In genomic region chr20:1185781-1186334, GRCh38 we compare ENCODE assay signal across 8 cellular contexts. TPM values are rescaled to one million over a fixed set of nuclear protein-coding genes. Genes with fewer than 3 reads are reported as not detected.
DNase-seq lines count a peak whose midpoint lies in the region; ATAC-seq and TF ChIP-seq lines count a peak whose summit lies in the region.

No MANE protein-coding gene starts in this region.

- H3K4me3 ChIP-seq in upper lobe of left lung (peak overlapping the region; percentile 50 to 69 (median 56)), lower leg skin (ENCODE audit: low read depth, poor library complexity, severe bottlenecking) (no peak overlapping the region)

- peak; percentile 33 to 42 for ATAC-seq in activated CD4-positive, CD25-positive, alpha-beta regulatory T cell treated with anti-CD3 and anti-CD28 coated beads, Interleukin-2, amount 50 U/mL, for 24 hours
- peak; percentile 82 for ATAC-seq in activated CD4-positive, alpha-beta T cell treated with anti-CD3 and anti-CD28 coated beads for 36 hours
- peak; percentile 75 for ATAC-seq in naive thymus-derived CD8-positive, alpha-beta T cell
- peak; percentile 27 to 58 for ATAC-seq in upper lobe of left lung (ENCODE audit: low FRiP score in 2 of 2)

- no peak for TF ChIP-seq EP300 in upper lobe of left lung (IDR thresholded peaks at IDR 0.05)

- peaks cover 6% of the 10 kb centered on the region for H3K4me1 Mint-ChIP-seq in activated CD4-positive, alpha-beta T cell treated with anti-CD3 and anti-CD28 coated beads for 36 hours
- H3K4me1 Mint-ChIP-seq in naive thymus-derived CD8-positive, alpha-beta T cell, result peaks cover 9 to 14% (median 13%) of the 10 kb centered on the region in 4 donors

- H3K27ac ChIP-seq in upper lobe of left lung, result peak overlapping the region; percentile 48 to 81 (median 70)

- peaks cover 0 to 6% (median 0%) of the 10 kb centered on the region in 4 donors for H3K36me3 ChIP-seq in upper lobe of left lung

- H3K4me1 ChIP-seq in upper lobe of left lung, result peaks cover 13 to 24% (median 20%) of the 10 kb centered on the region in 4 donors

- H3K4me3 Mint-ChIP-seq in activated CD4-positive, alpha-beta T cell treated with anti-CD3 and anti-CD28 coated beads for 36 hours, result peak overlapping the region; percentile 32
- peak overlapping the region in 9 of 10 donors; percentile 62 to 80 (median 74) for H3K4me3 Mint-ChIP-seq in naive thymus-derived CD8-positive, alpha-beta T cell

- POLR2A ChIA-PET in activated CD4-positive, alpha-beta T cell treated with anti-CD3 and anti-CD28 coated beads for 36 hours (lab: Charles Lee), result no interaction called here
- POLR2A ChIA-PET in naive thymus-derived CD8-positive, alpha-beta T cell (lab: Charles Lee), result no interaction called here

- intact Hi-C loops in activated CD4-positive, alpha-beta T cell treated with anti-CD3 and anti-CD28 coated beads for 36 hours (cut with DNase I, micrococcal nuclease), result loop anchor here (1.0 to 10.0 kb wide), 5 partner anchors 27 to 370 kb away; partner anchors contain the start of gene PSMF1 (in 1 of the 2)
- intact Hi-C loops in lower leg skin (cut with DNase I; ENCODE audit: low total_unique reads), result loop anchor here (5.0 kb wide), 1 partner anchor 364 kb away; no protein-coding TSS in a partner anchor

- peaks cover 24% of the 10 kb centered on the region for H3K27me3 Mint-ChIP-seq in activated CD4-positive, alpha-beta T cell treated with anti-CD3 and anti-CD28 coated beads for 36 hours
- peaks cover 21 to 30% (median 26%) of the 10 kb centered on the region in 5 donors for H3K27me3 Mint-ChIP-seq in naive thymus-derived CD8-positive, alpha-beta T cell

- TF ChIP-seq CTCF in upper lobe of left lung (IDR thresholded peaks at IDR 0.05), result peak in 5 of 6 experiments; percentile 12 to 48 (median 43)
- TF ChIP-seq CTCF in lower leg skin (IDR thresholded peaks at IDR 0.05), result no peak

- no peak overlapping the region for H3K27ac Mint-ChIP-seq in activated CD4-positive, alpha-beta T cell treated with anti-CD3 and anti-CD28 coated beads for 36 hours
- peak overlapping the region in 1 of 10 donors; percentile 62 for H3K27ac Mint-ChIP-seq in naive thymus-derived CD8-positive, alpha-beta T cell

- no peak for DNase-seq in activated CD4-positive, CD25-positive, alpha-beta regulatory T cell (lab: John Stamatoyannopoulos, UW)
- DNase-seq in NCI-H2029 treated with DMSO at 0.1 percent for 48 hours (lab: John Stamatoyannopoulos, UW) (peak; percentile 26), upper lobe of left lung (peak; percentile 36 to 87), lower leg skin (ENCODE audit: low spot score in 2 of 2) (no peak)
- DNase-seq in activated CD4-positive, alpha-beta T cell treated with anti-CD3 and anti-CD28 coated beads for 36 hours, result peak; percentile 79
- DNase-seq in effector CD8-positive, alpha-beta T cell (lab: John Stamatoyannopoulos, UW), result peak; percentile 7
- peak in 8 of 10 donors; percentile 11 to 45 (median 34) for DNase-seq in naive thymus-derived CD8-positive, alpha-beta T cell

- no peaks in the 10 kb centered on the region for H3K36me3 Mint-ChIP-seq in activated CD4-positive, alpha-beta T cell treated with anti-CD3 and anti-CD28 coated beads for 36 hours (ENCODE audit: low read depth)
- H3K36me3 Mint-ChIP-seq in naive thymus-derived CD8-positive, alpha-beta T cell, result peaks cover 0 to 5% (median 0%) of the 10 kb centered on the region in 3 donors

- CTCF ChIA-PET in activated CD4-positive, alpha-beta T cell treated with anti-CD3 and anti-CD28 coated beads for 36 hours (lab: Charles Lee), result interaction anchor here (0.7 kb wide), 1 partner anchor 251 kb away, joined by 3 read pairs; no protein-coding TSS in a partner anchor

- H3K9me3 Mint-ChIP-seq in activated CD4-positive, alpha-beta T cell treated with anti-CD3 and anti-CD28 coated beads for 36 hours (ENCODE audit: low read depth), result no peaks in the 10 kb centered on the region
- H3K9me3 Mint-ChIP-seq in naive thymus-derived CD8-positive, alpha-beta T cell, result no peaks in the 10 kb centered on the region

- H3K27me3 ChIP-seq in upper lobe of left lung, result peaks cover 0 to 16% (median 7%) of the 10 kb centered on the region in 4 donors

- no peak for TF ChIP-seq POLR2A in upper lobe of left lung (IDR thresholded peaks at IDR 0.05)
- TF ChIP-seq POLR2A in lower leg skin (IDR thresholded peaks at IDR 0.05), result no peak

- no peaks in the 10 kb centered on the region for H3K9me3 ChIP-seq in upper lobe of left lung

- WGBS in upper lobe of left lung, 2 donors, result 11 to 34% methylated on average over 7 to 20 of the region's 20 CpGs
- WGBS in lower leg skin, 2 donors, result 7 to 12% methylated on average over 19 of the region's 20 CpGs

RNA-seq across cellular contexts. Expression of gene TMEM74B, which starts 1.1 kb away (rescaled TPM):
- total RNA-seq in activated CD4-positive, alpha-beta T cell treated with anti-CD3 and anti-CD28 coated beads for 36 hours, result 1 to 10 TPM; 1.5 to 2.0 TPM
- not detected for total RNA-seq in naive thymus-derived CD8-positive, alpha-beta T cell
- polyA plus RNA-seq in naive thymus-derived CD8-positive, alpha-beta T cell, result not detected
- 10 to 100 TPM in 5 of 6 donors, 1 to 10 TPM in 1; 9.3 to 85.9 (median 11.5) TPM for total RNA-seq in upper lobe of left lung
- 10 to 100 TPM in 1 of 4 donors, 1 to 10 TPM in 3; 4.1 to 11.6 (median 7.3) TPM for total RNA-seq in lower leg skin

RNA-seq across cellular contexts. Expression of gene C20orf202, which starts 17.4 kb away (rescaled TPM):
- total RNA-seq in activated CD4-positive, alpha-beta T cell treated with anti-CD3 and anti-CD28 coated beads for 36 hours, result not detected
- total RNA-seq in naive thymus-derived CD8-positive, alpha-beta T cell, result under 1 TPM; 0.68 to 0.85 TPM
- polyA plus RNA-seq in naive thymus-derived CD8-positive, alpha-beta T cell, result not detected
- total RNA-seq in upper lobe of left lung (1 to 10 TPM in 1 of 6 donors, under 1 TPM in 3, not detected in 2; 0.55 to 1.7 (median 0.86) TPM), lower leg skin (1 to 10 TPM in 1 of 4 donors, under 1 TPM in 2, not detected in 1; 0.49 to 1.4 (median 0.52) TPM)

RNA-seq across cellular contexts. Expression of gene RAD21L1, which starts 40.0 kb away (rescaled TPM):
- under 1 TPM in 1 of 2 experiments, not detected in 1; 0.32 TPM for total RNA-seq in activated CD4-positive, alpha-beta T cell treated with anti-CD3 and anti-CD28 coated beads for 36 hours
- total RNA-seq in naive thymus-derived CD8-positive, alpha-beta T cell, result under 1 TPM in 1 of 2 experiments, not detected in 1; 0.49 TPM
- polyA plus RNA-seq in naive thymus-derived CD8-positive, alpha-beta T cell, result not detected
- total RNA-seq in upper lobe of left lung, result not detected
- total RNA-seq in lower leg skin, result under 1 TPM in 1 of 4 donors, not detected in 3; 0.38 TPM

Comparison
In these comparisons a context has a peak if more than half of its experiments do, and no peak if none do; other contexts are left out.
1. DNase-seq: peak in NCI-H2029 treated with DMSO at 0.1 percent for 48 hours (single experiment), activated CD4-positive, alpha-beta T cell treated with anti-CD3 and anti-CD28 coated beads for 36 hours (single experiment), effector CD8-positive, alpha-beta T cell (single experiment), naive thymus-derived CD8-positive, alpha-beta T cell (8 of 10) and upper lobe of left lung (2 of 2); none in activated CD4-positive, CD25-positive, alpha-beta regulatory T cell (0 of 4) and lower leg skin (0 of 2).
2. CTCF ChIP-seq: peak in upper lobe of left lung (5 of 6); none in lower leg skin (0 of 3).
3. Peak in every context shown above with its lines, with median percentiles within 50 percentile points of each other: ATAC-seq.